ENCODE assay signal across 36 cellular contexts in the genomic region with DNA sequence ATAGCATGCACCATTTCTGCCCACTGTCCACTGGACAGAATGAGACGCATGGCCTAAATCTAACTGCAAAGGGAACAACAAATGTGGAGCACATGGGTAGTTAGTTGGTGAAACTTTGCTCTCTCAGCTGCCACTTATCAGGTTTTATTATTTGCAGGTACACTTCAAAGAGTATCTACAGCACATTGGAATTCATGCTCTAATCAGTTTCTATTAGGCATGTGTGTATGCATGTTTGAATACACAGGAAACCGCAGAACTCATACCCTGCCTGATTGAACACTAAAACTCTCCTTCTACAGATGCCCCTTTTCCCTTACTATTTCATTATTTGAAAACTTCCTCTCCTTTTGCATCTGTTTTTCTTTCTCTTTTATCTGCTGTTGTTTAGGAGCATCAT.
"Had no signal": no experiment of that assay in that cellular context is flagged by ENCODE, and none has a peak within 500 bp of the region (broad histone marks: within the 10 kb centered on the region; RNA-seq: fewer than 3 reads in every experiment).

No MANE protein-coding gene starts in this region.

- H3K36me3 ChIP-seq: adrenal gland, brain microvascular endothelial cell, breast epithelium had no signal

- ATAC-seq: activated CD8-positive, alpha-beta T cell treated with anti-CD3 and anti-CD28 coated beads for 36 hours; activated naive CD4-positive, alpha-beta T cell treated with anti-CD3 and anti-CD28 coated beads, Interleukin-2, amount 50 U/mL, for 72 hours; activated T-cell treated with anti-CD3 and anti-CD28 coated beads, Interleukin-2, amount 50 U/mL, for 4 hours; activated T-cell treated with anti-CD3 and anti-CD28 coated beads, Interleukin-2, amount 50 U/mL, for 72 hours; activated T-helper 17 cell treated with anti-CD3 and anti-CD28 coated beads, Interleukin-2, amount 50 U/mL, for 72 hours; body of pancreas had no signal

- H3K4me1 ChIP-seq: adrenal gland, body of pancreas, breast epithelium had no signal

- H3K9me3 ChIP-seq: adrenal gland, body of pancreas, breast epithelium had no signal

- H3K27ac Mint-ChIP-seq: activated B cell treated with CpG ODN at 0.5 μM for 24 hours; activated CD4-positive, alpha-beta memory T cell treated with anti-CD3 and anti-CD28 coated beads for 36 hours; activated CD4-positive, alpha-beta T cell treated with anti-CD3 and anti-CD28 coated beads, Interleukin-2, amount 10 ng/mL, durations not matched to agents 24 days and 14 days; activated CD8-positive, alpha-beta T cell treated with anti-CD3 and anti-CD28 coated beads for 36 hours; activated naive CD4-positive, alpha-beta T cell treated with anti-CD3 and anti-CD28 coated beads for 36 hours; activated naive CD4-positive, alpha-beta T cell treated with anti-CD3 and anti-CD28 coated beads, Interleukin-2, amount 50 U/mL, for 72 hours; activated naive CD8-positive, alpha-beta T cell treated with anti-CD3 and anti-CD28 coated beads for 36 hours; activated T-cell treated with anti-CD3 and anti-CD28 coated beads, Interleukin-2, amount 50 U/mL, for 72 hours; activated T-helper 1 cell treated with anti-CD3 and anti-CD28 coated beads, Interleukin-12 subunit alpha, Interleukin-12 subunit beta, Interleukin-2, Interleukin-4 antibody, amounts not matched to agents 30 ng/mL and 10 ng/mL and 1 ng/mL, durations not matched to agents 14 hours and 24 hours and 36 hours; activated T-helper 17 cell treated with anti-CD3 and anti-CD28 coated beads, Interleukin-2, amount 50 U/mL, for 72 hours; T-helper 2 cell treated with Interferon-gamma antibody and Interleukin-4, amounts not matched to agents 5 μg/mL and 100 μg/mL, for 36 hours had no signal

- H3K4me3 ChIP-seq: adrenal gland, body of pancreas, breast epithelium had no signal

- H3K27me3 ChIP-seq: adrenal gland, body of pancreas, brain microvascular endothelial cell, breast epithelium had no signal

- DNase-seq: activated B cell treated with CpG ODN at 0.5 μM for 24 hours; activated CD4-positive, alpha-beta memory T cell treated with anti-CD3 and anti-CD28 coated beads for 36 hours; activated CD4-positive, alpha-beta T cell treated with anti-CD3 and anti-CD28 coated beads for 4 hours; activated CD4-positive, alpha-beta T cell treated with anti-CD3 and anti-CD28 coated beads, Interleukin-2, amount 10 ng/mL, durations not matched to agents 24 days and 14 days; activated CD4-positive, alpha-beta T cell treated with anti-CD3 and anti-CD28 coated beads, Interleukin-2, amount 50 U/mL, for 1 hour; activated CD4-positive, alpha-beta T cell treated with anti-CD3 and anti-CD28 coated beads, Interleukin-2, amount 50 U/mL, for 4 hours; activated CD4-positive, CD25-positive, alpha-beta regulatory T cell treated with anti-CD3 and anti-CD28 coated beads, Interleukin-2, amount 50 U/mL, for 72 hours; activated CD8-positive, alpha-beta memory T cell treated with anti-CD3 and anti-CD28 coated beads, Interleukin-2, amount 50 U/mL, for 4 hours; activated CD8-positive, alpha-beta T cell treated with anti-CD3 and anti-CD28 coated beads for 36 hours; activated effector memory CD4-positive, alpha-beta T cell treated with anti-CD3 and anti-CD28 coated beads, Interleukin-2, amount 50 U/mL, for 16 hours; activated gamma-delta T cell treated with Interleukin-2 at 50 U/mL for 16 hours; activated naive CD4-positive, alpha-beta T cell; activated naive CD4-positive, alpha-beta T cell treated with anti-CD3 and anti-CD28 coated beads for 36 hours; activated naive CD4-positive, alpha-beta T cell treated with anti-CD3 and anti-CD28 coated beads, Interleukin-2, amount 50 U/mL, for 16 hours; activated naive CD8-positive, alpha-beta T cell treated with anti-CD3 and anti-CD28 coated beads for 36 hours; activated T-cell treated with anti-CD3 and anti-CD28 coated beads for 4 hours; activated T-cell treated with anti-CD3 and anti-CD28 coated beads, Interleukin-2, amount 50 U/mL, for 1 hour; activated T-cell treated with anti-CD3 and anti-CD28 coated beads, Interleukin-2, amount 50 U/mL, for 4 hours; activated T-cell treated with anti-CD3 and anti-CD28 coated beads, Interleukin-2, amount 50 U/mL, for 72 hours; adrenal gland; amniotic stem cell; aorta; body of pancreas; brain microvascular endothelial cell; central memory CD4-positive, alpha-beta T cell; T-helper 2 cell; T-helper 9 cell had no signal

- H3K4me1 Mint-ChIP-seq: activated B cell treated with CpG ODN at 0.5 μM for 24 hours; activated CD4-positive, alpha-beta T cell treated with anti-CD3 and anti-CD28 coated beads, Interleukin-2, amount 10 ng/mL, durations not matched to agents 24 days and 14 days; activated naive CD8-positive, alpha-beta T cell treated with anti-CD3 and anti-CD28 coated beads for 36 hours; activated T-helper 17 cell treated with anti-CD3 and anti-CD28 coated beads, Interleukin-2, amount 50 U/mL, for 72 hours had no signal

- H3K27me3 Mint-ChIP-seq: activated B cell treated with CpG ODN at 0.5 μM for 24 hours; activated CD4-positive, alpha-beta memory T cell treated with anti-CD3 and anti-CD28 coated beads for 36 hours; activated CD4-positive, alpha-beta T cell treated with anti-CD3 and anti-CD28 coated beads, Interleukin-2, amount 10 ng/mL, durations not matched to agents 24 days and 14 days; activated naive CD8-positive, alpha-beta T cell treated with anti-CD3 and anti-CD28 coated beads for 36 hours had no signal

- H3K9me3 Mint-ChIP-seq: activated CD4-positive, alpha-beta T cell treated with anti-CD3 and anti-CD28 coated beads, Interleukin-2, amount 10 ng/mL, durations not matched to agents 24 days and 14 days; activated T-helper 1 cell treated with anti-CD3 and anti-CD28 coated beads, Interleukin-12 subunit alpha, Interleukin-12 subunit beta, Interleukin-2, Interleukin-4 antibody, amounts not matched to agents 30 ng/mL and 10 ng/mL and 1 ng/mL, durations not matched to agents 14 hours and 24 hours and 36 hours had no signal

- H3K27ac ChIP-seq: adrenal gland, body of pancreas, brain microvascular endothelial cell, breast epithelium, VCaP had no signal

- FAIRE-seq: astrocyte, colon, TTC549 had no signal

- H3K36me3 Mint-ChIP-seq: activated CD4-positive, alpha-beta memory T cell treated with anti-CD3 and anti-CD28 coated beads for 36 hours; activated naive CD8-positive, alpha-beta T cell treated with anti-CD3 and anti-CD28 coated beads for 36 hours had no signal

- H3K4me3 Mint-ChIP-seq: activated B cell treated with CpG ODN at 0.5 μM for 24 hours; activated CD4-positive, alpha-beta memory T cell treated with anti-CD3 and anti-CD28 coated beads for 36 hours; activated CD4-positive, alpha-beta T cell treated with anti-CD3 and anti-CD28 coated beads, Interleukin-2, amount 10 ng/mL, durations not matched to agents 24 days and 14 days; activated CD8-positive, alpha-beta T cell treated with anti-CD3 and anti-CD28 coated beads for 36 hours; activated naive CD4-positive, alpha-beta T cell treated with anti-CD3 and anti-CD28 coated beads for 36 hours; activated naive CD8-positive, alpha-beta T cell treated with anti-CD3 and anti-CD28 coated beads for 36 hours; activated T-cell treated with anti-CD3 and anti-CD28 coated beads, Interleukin-2, amount 50 U/mL, for 4 hours; activated T-cell treated with anti-CD3 and anti-CD28 coated beads, Interleukin-2, amount 50 U/mL, for 72 hours; activated T-helper 1 cell treated with anti-CD3 and anti-CD28 coated beads, Interleukin-12 subunit alpha, Interleukin-12 subunit beta, Interleukin-2, Interleukin-4 antibody, amounts not matched to agents 30 ng/mL and 10 ng/mL and 1 ng/mL, durations not matched to agents 14 hours and 24 hours and 36 hours; activated T-helper 17 cell treated with anti-CD3 and anti-CD28 coated beads, Interleukin-2, amount 50 U/mL, for 72 hours; T-helper 2 cell treated with Interferon-gamma antibody and Interleukin-4, amounts not matched to agents 5 μg/mL and 100 μg/mL, for 36 hours had no signal
